In genomic region chr16:14405611-14406537, GRCh38 we compare ENCODE assay signal across 8 cellular contexts.
DNase-seq lines count a peak whose midpoint lies in the region; ATAC-seq and TF ChIP-seq lines count a peak whose summit lies in the region.

No MANE protein-coding gene starts in this region.

- no peaks in the 10 kb centered on the region for H3K36me3 Mint-ChIP-seq in IgD-negative memory B cell
- no peaks in the 10 kb centered on the region for H3K36me3 Mint-ChIP-seq in CD14-positive monocyte

- H3K27ac Mint-ChIP-seq in IgD-negative memory B cell (peak overlapping the region in 2 of 3 donors; percentile 70 to 84), CD14-positive monocyte (peak overlapping the region in 1 of 7 donors; percentile 9)

- H3K9me3 Mint-ChIP-seq in IgD-negative memory B cell (no peaks in the 10 kb centered on the region), CD14-positive monocyte (peaks cover 0 to 1% (median 0%) of the 10 kb centered on the region in 7 donors)

- DNase-seq in ecto neural progenitor cell (ENCODE audit: low spot score), result peak; percentile 83
- DNase-seq in stimulated activated CD4-positive, alpha-beta T cell treated with anti-CD3 and anti-CD28 coated beads, Interleukin-2, amount 100 ng/mL, for 24 hours, result peak; percentile 19 to 33
- no peak for DNase-seq in CD14-positive monocyte (ENCODE audit: low spot score)
- no peak for DNase-seq in GF-D8 (lab: John Stamatoyannopoulos, UW)
- DNase-seq in kidney tubule cell (ENCODE audit: low spot score), result no peak

- intact Hi-C loops in CD14-positive monocyte (cut with micrococcal nuclease), result no loop called here

- peak; percentile 94 for ATAC-seq in GM21786 (IDR thresholded peaks at IDR 0.05; ENCODE audit: unreplicated experiment)

- H3K4me1 Mint-ChIP-seq in IgD-negative memory B cell, result peaks cover 5 to 7% (median 7%) of the 10 kb centered on the region in 3 donors
- H3K4me1 Mint-ChIP-seq in CD14-positive monocyte, result peaks cover 3% of the 10 kb centered on the region

- H3K27me3 Mint-ChIP-seq in IgD-negative memory B cell (no peaks in the 10 kb centered on the region), CD14-positive monocyte (ENCODE audit: low read depth in 3 of 3) (peaks cover 0 to 7% (median 3%) of the 10 kb centered on the region in 3 donors)

- H3K4me3 Mint-ChIP-seq in IgD-negative memory B cell (peak overlapping the region in 3 of 4 donors; percentile 51 to 68 (median 62)), CD14-positive monocyte (no peak overlapping the region)

- peak; percentile 19 for TF ChIP-seq POLR2A in GM18526 (IDR thresholded peaks at IDR 0.05; ENCODE audit: extremely low read depth, insufficient read length)

- TF ChIP-seq CTCF in CD14-positive monocyte (IDR thresholded peaks at IDR 0.05), result no peak

Comparison
In these comparisons a context has a peak if more than half of its experiments do, and no peak if none do; other contexts are left out.
1. H3K4me3 Mint-ChIP-seq: peak in IgD-negative memory B cell (3 of 4); none in CD14-positive monocyte (0 of 2).
2. DNase-seq: peak in ecto neural progenitor cell (single experiment) and stimulated activated CD4-positive, alpha-beta T cell treated with anti-CD3 and anti-CD28 coated beads, Interleukin-2, amount 100 ng/mL, for 24 hours (2 of 2); none in CD14-positive monocyte (single experiment), GF-D8 (single experiment) and kidney tubule cell (single experiment).